Comparison of ENCODE assay signal across 13 cellular contexts in the genomic region with DNA sequence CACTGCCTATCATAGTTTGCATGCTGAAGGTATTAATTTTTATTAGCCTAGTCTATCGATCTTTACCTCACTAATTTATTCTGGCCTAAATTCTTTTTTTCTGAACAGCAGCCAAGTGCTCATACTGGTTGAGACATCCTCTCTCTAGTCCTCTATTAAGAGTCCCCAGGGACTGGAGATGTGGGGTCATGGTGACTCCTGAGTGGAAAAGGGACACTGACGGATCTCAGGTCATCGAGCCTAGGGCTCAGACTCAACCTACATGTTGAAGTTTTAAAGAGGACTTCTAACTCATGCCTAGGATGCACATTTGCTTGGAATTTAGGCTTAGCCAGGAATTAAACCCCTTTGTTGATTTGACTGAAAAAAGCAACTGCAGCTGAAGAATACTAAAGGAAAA.
A peak's percentile ranks its signal among the peaks of the same experiment; 100 is the strongest.
DNase-seq lines count a peak whose midpoint lies in the region; ATAC-seq and TF ChIP-seq lines count a peak whose summit lies in the region.
"Had no signal": no experiment of that assay in that cellular context is flagged by ENCODE, and none has a peak within 500 bp of the region (broad histone marks: within the 10 kb centered on the region; RNA-seq: fewer than 3 reads in every experiment).

No MANE protein-coding gene starts in this region.

- no peak overlapping the region for H3K4ac ChIP-seq in neuronal stem cell (ENCODE audit: low read length)

- H3K27me3 Mint-ChIP-seq in stimulated activated memory B cell treated with anti-CD40 and anti-IgM and Interleukin-4, amounts not matched to agents 10 μg/mL and 1 μg/mL and 100 μg/mL, for 72 hours, result no peaks in the 10 kb centered on the region

- peaks cover 28% of the 10 kb centered on the region for H3K36me3 Mint-ChIP-seq in stimulated activated memory B cell treated with anti-CD40 and anti-IgM and Interleukin-4, amounts not matched to agents 10 μg/mL and 1 μg/mL and 100 μg/mL, for 72 hours

- H2BK120ac ChIP-seq in neuronal stem cell (ENCODE audit: low read depth, low read length), result no peak overlapping the region

- no peak overlapping the region for H3K4me3 ChIP-seq in RWPE2 (ENCODE audit: severe bottlenecking)
- H3K4me3 ChIP-seq in neuronal stem cell (ENCODE audit: low read length in 2 of 2), result no peak overlapping the region
- H3K4me3 ChIP-seq: right lobe of liver had no signal

- no peak overlapping the region for H4K91ac ChIP-seq in neuronal stem cell (ENCODE audit: low read depth, low read length, poor library complexity)

- H3K27ac ChIP-seq in RWPE2 (ENCODE audit: poor library complexity, severe bottlenecking) (peak overlapping the region; percentile 81), epithelial cell of prostate (peak overlapping the region; percentile 54), neuronal stem cell (replicated peaks; ENCODE audit: low read length) (peak overlapping the region; percentile 79)
- H3K27ac ChIP-seq: right lobe of liver had no signal

- peak overlapping the region; percentile 15 for H3K4me2 ChIP-seq in neuronal stem cell (ENCODE audit: insufficient read depth, low read length, poor library complexity, severe bottlenecking)

- 0 out of 3 replicates have a peak, but pooled peaks have one; percentile 2 for ATAC-seq in RWPE2 (ENCODE audit: low read depth)
- ATAC-seq in HG02938 (IDR thresholded peaks at IDR 0.05; ENCODE audit: unreplicated experiment), result no peak
- ATAC-seq in stimulated activated memory B cell treated with anti-CD40 and anti-IgM and Interleukin-4, amounts not matched to agents 10 μg/mL and 1 μg/mL and 100 μg/mL, for 72 hours, result no peak

- H3K4me3 Mint-ChIP-seq in stimulated activated memory B cell treated with anti-CD40 and anti-IgM and Interleukin-4, amounts not matched to agents 10 μg/mL and 1 μg/mL and 100 μg/mL, for 72 hours, result no peak overlapping the region

- DNase-seq in GM03348 (ENCODE audit: low spot score), result peak; percentile 17
- no peak for DNase-seq in RWPE2 (ENCODE audit: low spot score)
- DNase-seq in epithelial cell of prostate (ENCODE audit: low read depth, low spot score), result no peak
- no peak for DNase-seq in neuronal stem cell (ENCODE audit: low spot score)
- no peak for DNase-seq in NCI-H345 treated with DMSO at 0.1 percent for 48 hours (lab: John Stamatoyannopoulos, UW; ENCODE audit: unreplicated experiment)
- no peak for DNase-seq in cerebellum (ENCODE audit: low spot score)
- DNase-seq: activated CD4-positive, alpha-beta T cell treated with anti-CD3 and anti-CD28 coated beads, Interleukin-2, amount 50 U/mL, for 4 hours; GOT3; NCI-H748 treated with DMSO at 0.1 percent for 48 hours; right lobe of liver; T-helper 1 cell had no signal

- WGBS in neuronal stem cell (ENCODE audit: extremely low coverage in 2 of 2, insufficient read length in 2 of 2, insufficient replicate concordance in 1 of 2), 2 donors, result no CpG with 5 or more reads among the region's 3 CpGs

- peaks cover 39% of the 10 kb centered on the region for H3K4me1 Mint-ChIP-seq in stimulated activated memory B cell treated with anti-CD40 and anti-IgM and Interleukin-4, amounts not matched to agents 10 μg/mL and 1 μg/mL and 100 μg/mL, for 72 hours

- no peaks in the 10 kb centered on the region for H3K79me1 ChIP-seq in neuronal stem cell (ENCODE audit: low read depth, low read length)

- H3K9me3 ChIP-seq in RWPE2 (ENCODE audit: severe bottlenecking) (no peaks in the 10 kb centered on the region), neuronal stem cell (replicated peaks in 1 of 2; ENCODE audit: control insufficient read depth in 2 of 2, insufficient read depth in 1 of 2, low read depth in 1 of 2, low read length in 2 of 2) (no peaks in the 10 kb centered on the region)
- H3K9me3 ChIP-seq: right lobe of liver had no signal

- H3K18ac ChIP-seq in neuronal stem cell (ENCODE audit: low read length), result no peak overlapping the region

- H3K9me3 Mint-ChIP-seq in stimulated activated memory B cell treated with anti-CD40 and anti-IgM and Interleukin-4, amounts not matched to agents 10 μg/mL and 1 μg/mL and 100 μg/mL, for 72 hours, result no peaks in the 10 kb centered on the region

- no peak overlapping the region for H3K9ac ChIP-seq in neuronal stem cell (ENCODE audit: low read depth, low read length, poor library complexity)

- H4K8ac ChIP-seq in neuronal stem cell (ENCODE audit: low read depth, low read length), result no peak overlapping the region

- peaks cover 46% of the 10 kb centered on the region for H3K4me1 ChIP-seq in RWPE2 (ENCODE audit: insufficient read depth, poor library complexity, severe bottlenecking)
- H3K4me1 ChIP-seq in neuronal stem cell (ENCODE audit: control insufficient read depth in 2 of 2, insufficient read depth in 1 of 2, low read depth in 1 of 2, low read length in 2 of 2), result peaks cover 23 to 28% of the 10 kb centered on the region in 2 donors
- H3K4me1 ChIP-seq: right lobe of liver had no signal

- no peak overlapping the region for H2AK5ac ChIP-seq in neuronal stem cell (ENCODE audit: low read depth, low read length)

- H3K14ac ChIP-seq in neuronal stem cell (ENCODE audit: low read length), result no peak overlapping the region

- no peaks in the 10 kb centered on the region for H3K36me3 ChIP-seq in RWPE2 (ENCODE audit: low read depth)
- H3K36me3 ChIP-seq in neuronal stem cell (replicated peaks in 1 of 2; ENCODE audit: control insufficient read depth in 2 of 2, insufficient read depth in 2 of 2, low read length in 2 of 2), result no peaks in the 10 kb centered on the region
- H3K36me3 ChIP-seq: right lobe of liver had no signal

- H2BK15ac ChIP-seq in neuronal stem cell (ENCODE audit: low read length), result no peak overlapping the region

- H3K27me3 ChIP-seq in RWPE2 (ENCODE audit: insufficient read depth, poor library complexity, severe bottlenecking) (no peaks in the 10 kb centered on the region), neuronal stem cell (ENCODE audit: control insufficient read depth in 3 of 3, insufficient read depth in 3 of 3, low read depth in 1 of 3, low read length in 3 of 3) (no peaks in the 10 kb centered on the region)
- H3K27me3 ChIP-seq: right lobe of liver had no signal

- peak overlapping the region; percentile 67 for H2AFZ ChIP-seq in neuronal stem cell (ENCODE audit: low read length)

- H3K27ac Mint-ChIP-seq in stimulated activated memory B cell treated with anti-CD40 and anti-IgM and Interleukin-4, amounts not matched to agents 10 μg/mL and 1 μg/mL and 100 μg/mL, for 72 hours, result no peak overlapping the region

- H3K23ac ChIP-seq in neuronal stem cell (ENCODE audit: low read depth, low read length, poor library complexity), result no peak overlapping the region

- H2BK12ac ChIP-seq in neuronal stem cell (ENCODE audit: low read length), result no peak overlapping the region

- no peak overlapping the region for H2BK5ac ChIP-seq in neuronal stem cell (ENCODE audit: low read length)

- no peak for TF ChIP-seq CTCF in RWPE2 (IDR thresholded peaks at IDR 0.05; ENCODE audit: poor library complexity, severe bottlenecking)
